10 cellular contexts compared by ENCODE assay signal in genomic region chr4:11497972-11498371, GRCh38.
"Had no signal": no experiment of that assay in that cellular context is flagged by ENCODE, and none has a peak within 500 bp of the region (broad histone marks: within the 10 kb centered on the region; RNA-seq: fewer than 3 reads in every experiment).

No MANE protein-coding gene starts in this region.

- H3K27me3 ChIP-seq: right atrium auricular region, transverse colon had no signal

- H3K4me1 ChIP-seq: transverse colon had no signal

- H3K4me3 ChIP-seq: left ventricle myocardium inferior, right atrium auricular region, SK-N-MC, transverse colon had no signal

- H3K36me3 ChIP-seq: left ventricle myocardium inferior, right atrium auricular region, transverse colon had no signal

- ATAC-seq: effector memory CD8-positive, alpha-beta T cell; stimulated activated memory B cell treated with anti-CD40 and anti-IgM and Interleukin-4, amounts not matched to agents 10 μg/mL and 1 μg/mL and 100 μg/mL, for 72 hours had no signal

- DNase-seq: effector memory CD8-positive, alpha-beta T cell; erythroblast; glutamatergic neuron; left ventricle myocardium inferior; naive B cell; transverse colon had no signal

- H3K27ac ChIP-seq: left ventricle myocardium inferior, SK-N-MC, transverse colon, VCaP had no signal
